Comparison of ENCODE assay signal across 1 cellular context in the genomic region with DNA sequence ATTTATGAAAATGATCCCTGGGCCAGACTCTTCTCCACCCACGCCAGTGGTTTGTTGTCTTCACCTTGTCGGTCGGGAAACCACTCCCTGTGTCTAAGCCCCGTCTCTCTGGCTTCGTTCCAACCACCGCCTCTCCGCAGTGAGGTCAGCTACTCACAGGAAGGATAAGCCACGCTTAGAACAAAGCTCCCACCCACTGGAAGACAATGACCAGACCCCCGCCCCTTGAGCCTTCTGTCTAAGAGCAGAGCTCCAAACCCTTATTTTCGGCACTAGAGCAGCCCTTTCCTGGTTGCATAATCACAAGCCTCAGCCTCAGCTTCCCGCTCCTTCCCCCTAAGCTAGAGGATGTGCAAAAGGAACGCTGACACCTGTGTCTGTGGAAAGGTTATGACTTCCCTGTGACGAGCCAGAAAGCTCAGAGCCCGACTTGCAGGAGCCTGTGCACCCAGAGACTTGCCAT.
TF ChIP-seq lines count a peak whose summit lies in the region.

No MANE protein-coding gene starts in this region.

TF ChIP-seq in WTC11, 78 proteins besides CTCF, POLR2A, EP300 and RAD21 (continued from another document):
- TF ChIP-seq, protein P1, sequence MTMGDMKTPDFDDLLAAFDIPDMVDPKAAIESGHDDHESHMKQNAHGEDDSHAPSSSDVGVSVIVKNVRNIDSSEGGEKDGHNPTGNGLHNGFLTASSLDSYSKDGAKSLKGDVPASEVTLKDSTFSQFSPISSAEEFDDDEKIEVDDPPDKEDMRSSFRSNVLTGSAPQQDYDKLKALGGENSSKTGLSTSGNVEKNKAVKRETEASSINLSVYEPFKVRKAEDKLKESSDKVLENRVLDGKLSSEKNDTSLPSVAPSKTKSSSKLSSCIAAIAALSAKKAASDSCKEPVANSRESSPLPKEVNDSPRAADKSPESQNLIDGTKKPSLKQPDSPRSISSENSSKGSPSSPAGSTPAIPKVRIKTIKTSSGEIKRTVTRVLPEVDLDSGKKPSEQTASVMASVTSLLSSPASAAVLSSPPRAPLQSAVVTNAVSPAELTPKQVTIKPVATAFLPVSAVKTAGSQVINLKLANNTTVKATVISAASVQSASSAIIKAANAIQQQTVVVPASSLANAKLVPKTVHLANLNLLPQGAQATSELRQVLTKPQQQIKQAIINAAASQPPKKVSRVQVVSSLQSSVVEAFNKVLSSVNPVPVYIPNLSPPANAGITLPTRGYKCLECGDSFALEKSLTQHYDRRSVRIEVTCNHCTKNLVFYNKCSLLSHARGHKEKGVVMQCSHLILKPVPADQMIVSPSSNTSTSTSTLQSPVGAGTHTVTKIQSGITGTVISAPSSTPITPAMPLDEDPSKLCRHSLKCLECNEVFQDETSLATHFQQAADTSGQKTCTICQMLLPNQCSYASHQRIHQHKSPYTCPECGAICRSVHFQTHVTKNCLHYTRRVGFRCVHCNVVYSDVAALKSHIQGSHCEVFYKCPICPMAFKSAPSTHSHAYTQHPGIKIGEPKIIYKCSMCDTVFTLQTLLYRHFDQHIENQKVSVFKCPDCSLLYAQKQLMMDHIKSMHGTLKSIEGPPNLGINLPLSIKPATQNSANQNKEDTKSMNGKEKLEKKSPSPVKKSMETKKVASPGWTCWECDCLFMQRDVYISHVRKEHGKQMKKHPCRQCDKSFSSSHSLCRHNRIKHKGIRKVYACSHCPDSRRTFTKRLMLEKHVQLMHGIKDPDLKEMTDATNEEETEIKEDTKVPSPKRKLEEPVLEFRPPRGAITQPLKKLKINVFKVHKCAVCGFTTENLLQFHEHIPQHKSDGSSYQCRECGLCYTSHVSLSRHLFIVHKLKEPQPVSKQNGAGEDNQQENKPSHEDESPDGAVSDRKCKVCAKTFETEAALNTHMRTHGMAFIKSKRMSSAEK (CRISPR knock-in tag; IDR thresholded peaks at IDR 0.05; ENCODE audit: borderline replicate concordance), result no peak
- TF ChIP-seq, protein P2, sequence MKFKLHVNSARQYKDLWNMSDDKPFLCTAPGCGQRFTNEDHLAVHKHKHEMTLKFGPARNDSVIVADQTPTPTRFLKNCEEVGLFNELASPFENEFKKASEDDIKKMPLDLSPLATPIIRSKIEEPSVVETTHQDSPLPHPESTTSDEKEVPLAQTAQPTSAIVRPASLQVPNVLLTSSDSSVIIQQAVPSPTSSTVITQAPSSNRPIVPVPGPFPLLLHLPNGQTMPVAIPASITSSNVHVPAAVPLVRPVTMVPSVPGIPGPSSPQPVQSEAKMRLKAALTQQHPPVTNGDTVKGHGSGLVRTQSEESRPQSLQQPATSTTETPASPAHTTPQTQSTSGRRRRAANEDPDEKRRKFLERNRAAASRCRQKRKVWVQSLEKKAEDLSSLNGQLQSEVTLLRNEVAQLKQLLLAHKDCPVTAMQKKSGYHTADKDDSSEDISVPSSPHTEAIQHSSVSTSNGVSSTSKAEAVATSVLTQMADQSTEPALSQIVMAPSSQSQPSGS (CRISPR knock-in tag; IDR thresholded peaks at IDR 0.05; ENCODE audit: borderline replicate concordance, low read depth), result no peak
- no peak for TF ChIP-seq ZNF219 (CRISPR knock-in tag; IDR thresholded peaks at IDR 0.05; ENCODE audit: borderline replicate concordance)
- TF ChIP-seq, protein P3, sequence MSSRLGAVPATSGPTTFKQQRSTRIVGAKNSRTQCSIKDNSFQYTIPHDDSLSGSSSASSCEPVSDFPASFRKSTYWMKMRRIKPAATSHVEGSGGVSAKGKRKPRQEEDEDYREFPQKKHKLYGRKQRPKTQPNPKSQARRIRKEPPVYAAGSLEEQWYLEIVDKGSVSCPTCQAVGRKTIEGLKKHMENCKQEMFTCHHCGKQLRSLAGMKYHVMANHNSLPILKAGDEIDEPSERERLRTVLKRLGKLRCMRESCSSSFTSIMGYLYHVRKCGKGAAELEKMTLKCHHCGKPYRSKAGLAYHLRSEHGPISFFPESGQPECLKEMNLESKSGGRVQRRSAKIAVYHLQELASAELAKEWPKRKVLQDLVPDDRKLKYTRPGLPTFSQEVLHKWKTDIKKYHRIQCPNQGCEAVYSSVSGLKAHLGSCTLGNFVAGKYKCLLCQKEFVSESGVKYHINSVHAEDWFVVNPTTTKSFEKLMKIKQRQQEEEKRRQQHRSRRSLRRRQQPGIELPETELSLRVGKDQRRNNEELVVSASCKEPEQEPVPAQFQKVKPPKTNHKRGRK (CRISPR knock-in tag; IDR thresholded peaks at IDR 0.05; ENCODE audit: borderline replicate concordance), result no peak
- no peak for TF ChIP-seq IRF2 (CRISPR knock-in tag; IDR thresholded peaks at IDR 0.05; ENCODE audit: borderline replicate concordance, low read depth)
- no peak for TF ChIP-seq GRHL2 (CRISPR knock-in tag; IDR thresholded peaks at IDR 0.05; ENCODE audit: insufficient replicate concordance, severe bottlenecking)
- TF ChIP-seq, protein P4, sequence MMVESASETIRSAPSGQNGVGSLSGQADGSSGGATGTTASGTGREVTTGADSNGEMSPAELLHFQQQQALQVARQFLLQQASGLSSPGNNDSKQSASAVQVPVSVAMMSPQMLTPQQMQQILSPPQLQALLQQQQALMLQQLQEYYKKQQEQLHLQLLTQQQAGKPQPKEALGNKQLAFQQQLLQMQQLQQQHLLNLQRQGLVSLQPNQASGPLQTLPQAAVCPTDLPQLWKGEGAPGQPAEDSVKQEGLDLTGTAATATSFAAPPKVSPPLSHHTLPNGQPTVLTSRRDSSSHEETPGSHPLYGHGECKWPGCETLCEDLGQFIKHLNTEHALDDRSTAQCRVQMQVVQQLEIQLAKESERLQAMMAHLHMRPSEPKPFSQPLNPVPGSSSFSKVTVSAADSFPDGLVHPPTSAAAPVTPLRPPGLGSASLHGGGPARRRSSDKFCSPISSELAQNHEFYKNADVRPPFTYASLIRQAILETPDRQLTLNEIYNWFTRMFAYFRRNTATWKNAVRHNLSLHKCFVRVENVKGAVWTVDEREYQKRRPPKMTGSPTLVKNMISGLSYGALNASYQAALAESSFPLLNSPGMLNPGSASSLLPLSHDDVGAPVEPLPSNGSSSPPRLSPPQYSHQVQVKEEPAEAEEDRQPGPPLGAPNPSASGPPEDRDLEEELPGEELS (CRISPR knock-in tag; IDR thresholded peaks at IDR 0.05), result no peak
- TF ChIP-seq ZNF416 (CRISPR knock-in tag; IDR thresholded peaks at IDR 0.05), result no peak
- no peak for TF ChIP-seq RORB (CRISPR knock-in tag; IDR thresholded peaks at IDR 0.05)
- TF ChIP-seq, protein P5, sequence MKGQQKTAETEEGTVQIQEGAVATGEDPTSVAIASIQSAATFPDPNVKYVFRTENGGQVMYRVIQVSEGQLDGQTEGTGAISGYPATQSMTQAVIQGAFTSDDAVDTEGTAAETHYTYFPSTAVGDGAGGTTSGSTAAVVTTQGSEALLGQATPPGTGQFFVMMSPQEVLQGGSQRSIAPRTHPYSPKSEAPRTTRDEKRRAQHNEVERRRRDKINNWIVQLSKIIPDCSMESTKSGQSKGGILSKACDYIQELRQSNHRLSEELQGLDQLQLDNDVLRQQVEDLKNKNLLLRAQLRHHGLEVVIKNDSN (CRISPR knock-in tag; IDR thresholded peaks at IDR 0.05), result no peak
- TF ChIP-seq, protein P6, sequence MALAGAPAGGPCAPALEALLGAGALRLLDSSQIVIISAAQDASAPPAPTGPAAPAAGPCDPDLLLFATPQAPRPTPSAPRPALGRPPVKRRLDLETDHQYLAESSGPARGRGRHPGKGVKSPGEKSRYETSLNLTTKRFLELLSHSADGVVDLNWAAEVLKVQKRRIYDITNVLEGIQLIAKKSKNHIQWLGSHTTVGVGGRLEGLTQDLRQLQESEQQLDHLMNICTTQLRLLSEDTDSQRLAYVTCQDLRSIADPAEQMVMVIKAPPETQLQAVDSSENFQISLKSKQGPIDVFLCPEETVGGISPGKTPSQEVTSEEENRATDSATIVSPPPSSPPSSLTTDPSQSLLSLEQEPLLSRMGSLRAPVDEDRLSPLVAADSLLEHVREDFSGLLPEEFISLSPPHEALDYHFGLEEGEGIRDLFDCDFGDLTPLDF (CRISPR knock-in tag; IDR thresholded peaks at IDR 0.05), result no peak
- no peak for TF ChIP-seq NFYB (CRISPR knock-in tag; conservative IDR thresholded peaks at IDR 0.05; ENCODE audit: low read depth)
- TF ChIP-seq ZNF232 (CRISPR knock-in tag; IDR thresholded peaks at IDR 0.05), result no peak
- TF ChIP-seq OVOL2 (CRISPR knock-in tag; IDR thresholded peaks at IDR 0.05; ENCODE audit: borderline replicate concordance), result no peak
- TF ChIP-seq, protein P7, sequence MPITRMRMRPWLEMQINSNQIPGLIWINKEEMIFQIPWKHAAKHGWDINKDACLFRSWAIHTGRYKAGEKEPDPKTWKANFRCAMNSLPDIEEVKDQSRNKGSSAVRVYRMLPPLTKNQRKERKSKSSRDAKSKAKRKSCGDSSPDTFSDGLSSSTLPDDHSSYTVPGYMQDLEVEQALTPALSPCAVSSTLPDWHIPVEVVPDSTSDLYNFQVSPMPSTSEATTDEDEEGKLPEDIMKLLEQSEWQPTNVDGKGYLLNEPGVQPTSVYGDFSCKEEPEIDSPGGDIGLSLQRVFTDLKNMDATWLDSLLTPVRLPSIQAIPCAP (CRISPR knock-in tag; IDR thresholded peaks at IDR 0.05), result no peak
- TF ChIP-seq, protein P8, sequence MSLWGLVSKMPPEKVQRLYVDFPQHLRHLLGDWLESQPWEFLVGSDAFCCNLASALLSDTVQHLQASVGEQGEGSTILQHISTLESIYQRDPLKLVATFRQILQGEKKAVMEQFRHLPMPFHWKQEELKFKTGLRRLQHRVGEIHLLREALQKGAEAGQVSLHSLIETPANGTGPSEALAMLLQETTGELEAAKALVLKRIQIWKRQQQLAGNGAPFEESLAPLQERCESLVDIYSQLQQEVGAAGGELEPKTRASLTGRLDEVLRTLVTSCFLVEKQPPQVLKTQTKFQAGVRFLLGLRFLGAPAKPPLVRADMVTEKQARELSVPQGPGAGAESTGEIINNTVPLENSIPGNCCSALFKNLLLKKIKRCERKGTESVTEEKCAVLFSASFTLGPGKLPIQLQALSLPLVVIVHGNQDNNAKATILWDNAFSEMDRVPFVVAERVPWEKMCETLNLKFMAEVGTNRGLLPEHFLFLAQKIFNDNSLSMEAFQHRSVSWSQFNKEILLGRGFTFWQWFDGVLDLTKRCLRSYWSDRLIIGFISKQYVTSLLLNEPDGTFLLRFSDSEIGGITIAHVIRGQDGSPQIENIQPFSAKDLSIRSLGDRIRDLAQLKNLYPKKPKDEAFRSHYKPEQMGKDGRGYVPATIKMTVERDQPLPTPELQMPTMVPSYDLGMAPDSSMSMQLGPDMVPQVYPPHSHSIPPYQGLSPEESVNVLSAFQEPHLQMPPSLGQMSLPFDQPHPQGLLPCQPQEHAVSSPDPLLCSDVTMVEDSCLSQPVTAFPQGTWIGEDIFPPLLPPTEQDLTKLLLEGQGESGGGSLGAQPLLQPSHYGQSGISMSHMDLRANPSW (CRISPR knock-in tag; conservative IDR thresholded peaks at IDR 0.05; ENCODE audit: low read depth), result no peak
TF ChIP-seq in WTC11: peak in this region for 0.
